1 cellular context compared by ENCODE assay signal in genomic region chrX:123550829-123551228, GRCh38.
TF ChIP-seq lines count a peak whose summit lies in the region.

No MANE protein-coding gene starts in this region.

TF ChIP-seq in K562, 482 proteins besides CTCF, POLR2A, EP300 and RAD21 (continued from another document):
- TF ChIP-seq ZBTB40 (IDR thresholded peaks at IDR 0.05) (0 out of 2 replicates have a peak, but pooled peaks have one; percentile 25), ZBTB40 (CRISPR knock-in tag; IDR thresholded peaks at IDR 0.05) (no peak), CUX1 (CRISPR knock-in tag; IDR thresholded peaks at IDR 0.05) (no peak), BCL6 (CRISPR knock-in tag; IDR thresholded peaks at IDR 0.05) (no peak), HIVEP1 (CRISPR knock-in tag; IDR thresholded peaks at IDR 0.05) (no peak)
- TF ChIP-seq, protein P1, sequence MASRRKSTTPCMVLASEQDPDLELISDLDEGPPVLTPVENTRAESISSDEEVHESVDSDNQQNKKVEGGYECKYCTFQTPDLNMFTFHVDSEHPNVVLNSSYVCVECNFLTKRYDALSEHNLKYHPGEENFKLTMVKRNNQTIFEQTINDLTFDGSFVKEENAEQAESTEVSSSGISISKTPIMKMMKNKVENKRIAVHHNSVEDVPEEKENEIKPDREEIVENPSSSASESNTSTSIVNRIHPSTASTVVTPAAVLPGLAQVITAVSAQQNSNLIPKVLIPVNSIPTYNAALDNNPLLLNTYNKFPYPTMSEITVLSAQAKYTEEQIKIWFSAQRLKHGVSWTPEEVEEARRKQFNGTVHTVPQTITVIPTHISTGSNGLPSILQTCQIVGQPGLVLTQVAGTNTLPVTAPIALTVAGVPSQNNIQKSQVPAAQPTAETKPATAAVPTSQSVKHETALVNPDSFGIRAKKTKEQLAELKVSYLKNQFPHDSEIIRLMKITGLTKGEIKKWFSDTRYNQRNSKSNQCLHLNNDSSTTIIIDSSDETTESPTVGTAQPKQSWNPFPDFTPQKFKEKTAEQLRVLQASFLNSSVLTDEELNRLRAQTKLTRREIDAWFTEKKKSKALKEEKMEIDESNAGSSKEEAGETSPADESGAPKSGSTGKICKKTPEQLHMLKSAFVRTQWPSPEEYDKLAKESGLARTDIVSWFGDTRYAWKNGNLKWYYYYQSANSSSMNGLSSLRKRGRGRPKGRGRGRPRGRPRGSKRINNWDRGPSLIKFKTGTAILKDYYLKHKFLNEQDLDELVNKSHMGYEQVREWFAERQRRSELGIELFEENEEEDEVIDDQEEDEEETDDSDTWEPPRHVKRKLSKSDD (conservative IDR thresholded peaks at IDR 0.05; ENCODE audit: low read length): no peak
- TF ChIP-seq, protein P2, sequence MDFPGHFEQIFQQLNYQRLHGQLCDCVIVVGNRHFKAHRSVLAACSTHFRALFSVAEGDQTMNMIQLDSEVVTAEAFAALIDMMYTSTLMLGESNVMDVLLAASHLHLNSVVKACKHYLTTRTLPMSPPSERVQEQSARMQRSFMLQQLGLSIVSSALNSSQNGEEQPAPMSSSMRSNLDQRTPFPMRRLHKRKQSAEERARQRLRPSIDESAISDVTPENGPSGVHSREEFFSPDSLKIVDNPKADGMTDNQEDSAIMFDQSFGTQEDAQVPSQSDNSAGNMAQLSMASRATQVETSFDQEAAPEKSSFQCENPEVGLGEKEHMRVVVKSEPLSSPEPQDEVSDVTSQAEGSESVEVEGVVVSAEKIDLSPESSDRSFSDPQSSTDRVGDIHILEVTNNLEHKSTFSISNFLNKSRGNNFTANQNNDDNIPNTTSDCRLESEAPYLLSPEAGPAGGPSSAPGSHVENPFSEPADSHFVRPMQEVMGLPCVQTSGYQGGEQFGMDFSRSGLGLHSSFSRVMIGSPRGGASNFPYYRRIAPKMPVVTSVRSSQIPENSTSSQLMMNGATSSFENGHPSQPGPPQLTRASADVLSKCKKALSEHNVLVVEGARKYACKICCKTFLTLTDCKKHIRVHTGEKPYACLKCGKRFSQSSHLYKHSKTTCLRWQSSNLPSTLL (IDR thresholded peaks at IDR 0.05): no peak
